Comparison of ENCODE assay signal across 20 cellular contexts in genomic region chr4:153595894-153596601, GRCh38.
DNase-seq lines count a peak whose midpoint lies in the region; ATAC-seq and TF ChIP-seq lines count a peak whose summit lies in the region.
"Had no signal": no experiment of that assay in that cellular context is flagged by ENCODE, and none has a peak within 500 bp of the region (broad histone marks: within the 10 kb centered on the region; RNA-seq: fewer than 3 reads in every experiment).

No MANE protein-coding gene starts in this region.

- H3K27me3 Mint-ChIP-seq in activated T-cell treated with anti-CD3 and anti-CD28 coated beads, Interleukin-2, amount 50 U/mL, for 4 hours (ENCODE audit: low read depth): no peaks in the 10 kb centered on the region
- H3K27me3 Mint-ChIP-seq in stimulated activated naive B cell treated with anti-CD40 and anti-IgM and Interleukin-4, amounts not matched to agents 10 μg/mL and 1 μg/mL and 100 μg/mL, for 72 hours: no peaks in the 10 kb centered on the region

- peaks cover 46% of the 10 kb centered on the region for H3K36me3 ChIP-seq in RWPE2 (ENCODE audit: low read depth)
- H3K36me3 ChIP-seq: uterus had no signal

- no peaks in the 10 kb centered on the region for H3K4me1 ChIP-seq in RWPE2 (ENCODE audit: insufficient read depth, poor library complexity, severe bottlenecking)
- H3K4me1 ChIP-seq: body of pancreas, parathyroid adenoma had no signal

- peaks cover 8% of the 10 kb centered on the region for H3K4me1 Mint-ChIP-seq in activated T-cell treated with anti-CD3 and anti-CD28 coated beads, Interleukin-2, amount 50 U/mL, for 4 hours (ENCODE audit: low read depth)
- H3K4me1 Mint-ChIP-seq in stimulated activated naive B cell treated with anti-CD40 and anti-IgM and Interleukin-4, amounts not matched to agents 10 μg/mL and 1 μg/mL and 100 μg/mL, for 72 hours: peaks cover 7 to 13% of the 10 kb centered on the region in 2 donors

- H3K4me3 ChIP-seq in RWPE2 (ENCODE audit: severe bottlenecking) (no peak overlapping the region), epithelial cell of esophagus (ENCODE audit: low read length) (no peak overlapping the region)
- H3K4me3 ChIP-seq: body of pancreas, dorsolateral prefrontal cortex, uterus had no signal

- no peak for DNase-seq in activated T-cell treated with anti-CD3 and anti-CD28 coated beads, Interleukin-2, amount 50 U/mL, for 4 hours
- DNase-seq in activated T-cell treated with anti-CD3 and anti-CD28 coated beads for 4 hours (no peak), RWPE2 (ENCODE audit: low spot score) (no peak), epithelial cell of esophagus (ENCODE audit: low read depth) (peak; percentile 75), NCI-H748 (lab: John Stamatoyannopoulos, UW; ENCODE audit: unreplicated experiment) (no peak), left ventricle myocardium superior (no peak)
- DNase-seq in stimulated activated naive B cell treated with anti-CD40 and anti-IgM and Interleukin-4, amounts not matched to agents 10 μg/mL and 1 μg/mL and 100 μg/mL, for 72 hours: no peak
- DNase-seq: body of pancreas, COR-L47, dorsolateral prefrontal cortex, GF-D8, hypothalamus, left cardiac atrium, NCI-H2081 treated with DMSO at 0.1 percent for 48 hours, NCI-H69, RPMI8226, small intestine, uterus had no signal

- H3K36me3 Mint-ChIP-seq in activated T-cell treated with anti-CD3 and anti-CD28 coated beads, Interleukin-2, amount 50 U/mL, for 4 hours (ENCODE audit: insufficient read depth): peaks cover 35% of the 10 kb centered on the region
- H3K36me3 Mint-ChIP-seq in stimulated activated naive B cell treated with anti-CD40 and anti-IgM and Interleukin-4, amounts not matched to agents 10 μg/mL and 1 μg/mL and 100 μg/mL, for 72 hours: peaks cover 23 to 29% of the 10 kb centered on the region in 2 donors

- no peaks in the 10 kb centered on the region for H3K27me3 ChIP-seq in RWPE2 (ENCODE audit: insufficient read depth, poor library complexity, severe bottlenecking)
- H3K27me3 ChIP-seq: body of pancreas, dorsolateral prefrontal cortex, uterus had no signal

- H3K27ac ChIP-seq in RWPE2 (ENCODE audit: poor library complexity, severe bottlenecking): no peak overlapping the region
- H3K27ac ChIP-seq: body of pancreas, dorsolateral prefrontal cortex, parathyroid adenoma, uterus had no signal

- TF ChIP-seq CTCF in RWPE2 (IDR thresholded peaks at IDR 0.05; ENCODE audit: poor library complexity, severe bottlenecking) (no peak), epithelial cell of esophagus (IDR thresholded peaks at IDR 0.05; ENCODE audit: insufficient read depth, low read depth, low read length, missing control alignments) (no peak)

- no peaks in the 10 kb centered on the region for H3K9me3 ChIP-seq in RWPE2 (ENCODE audit: severe bottlenecking)
- H3K9me3 ChIP-seq: body of pancreas, uterus had no signal

- H3K4me3 Mint-ChIP-seq in activated T-cell treated with anti-CD3 and anti-CD28 coated beads, Interleukin-2, amount 50 U/mL, for 4 hours: no peak overlapping the region
- H3K4me3 Mint-ChIP-seq in stimulated activated naive B cell treated with anti-CD40 and anti-IgM and Interleukin-4, amounts not matched to agents 10 μg/mL and 1 μg/mL and 100 μg/mL, for 72 hours: no peak overlapping the region

- ATAC-seq in activated T-cell treated with anti-CD3 and anti-CD28 coated beads, Interleukin-2, amount 50 U/mL, for 4 hours: peak; percentile 48 to 71
- ATAC-seq in RWPE2 (ENCODE audit: low read depth) (peak; percentile 52), HG03280 (IDR thresholded peaks at IDR 0.05; ENCODE audit: unreplicated experiment) (no peak), left ventricle myocardium superior (no peak)
- no peak for ATAC-seq in stimulated activated naive B cell treated with anti-CD40 and anti-IgM and Interleukin-4, amounts not matched to agents 10 μg/mL and 1 μg/mL and 100 μg/mL, for 72 hours (replicated peaks)
- ATAC-seq: body of pancreas, left cardiac atrium had no signal

- intact Hi-C loops in left ventricle myocardium superior (cut with micrococcal nuclease): no loop called here

- H3K27ac Mint-ChIP-seq in stimulated activated naive B cell treated with anti-CD40 and anti-IgM and Interleukin-4, amounts not matched to agents 10 μg/mL and 1 μg/mL and 100 μg/mL, for 72 hours: peak overlapping the region; percentile 89

- H3K9me3 Mint-ChIP-seq in activated T-cell treated with anti-CD3 and anti-CD28 coated beads, Interleukin-2, amount 50 U/mL, for 4 hours: no peaks in the 10 kb centered on the region
- H3K9me3 Mint-ChIP-seq in stimulated activated naive B cell treated with anti-CD40 and anti-IgM and Interleukin-4, amounts not matched to agents 10 μg/mL and 1 μg/mL and 100 μg/mL, for 72 hours: no peaks in the 10 kb centered on the region

Comparison
In these comparisons a context has a peak if more than half of its experiments do, and no peak if none do; other contexts are left out.
1. ATAC-seq: peak in activated T-cell treated with anti-CD3 and anti-CD28 coated beads, Interleukin-2, amount 50 U/mL, for 4 hours (2 of 2) and RWPE2 (single experiment); none in stimulated activated naive B cell treated with anti-CD40 and anti-IgM and Interleukin-4, amounts not matched to agents 10 μg/mL and 1 μg/mL and 100 μg/mL, for 72 hours (0 of 2), HG03280 (single experiment) and left ventricle myocardium superior (single experiment).